Comparison of ENCODE assay signal across 16 cellular contexts in genomic region chr7:24847754-24848153, GRCh38.
DNase-seq lines count a peak whose midpoint lies in the region; ATAC-seq and TF ChIP-seq lines count a peak whose summit lies in the region.
"Had no signal": no experiment of that assay in that cellular context is flagged by ENCODE, and none has a peak within 500 bp of the region (broad histone marks: within the 10 kb centered on the region; RNA-seq: fewer than 3 reads in every experiment).

No MANE protein-coding gene starts in this region.

- H3F3A ChIP-seq in DOHH2 (ENCODE audit: control insufficient read depth, insufficient read depth) (peaks cover 57% of the 10 kb centered on the region), SU-DHL-6 (ENCODE audit: insufficient read depth) (peaks cover 68% of the 10 kb centered on the region)

- intact Hi-C loops in stomach (cut with DNase I; ENCODE audit: low total_unique reads), result no loop called here

- H3K4me3 ChIP-seq in DOHH2 (ENCODE audit: low read length), result peak overlapping the region; percentile 62
- no peak overlapping the region for H3K4me3 ChIP-seq in Karpas-422 (ENCODE audit: low read length)
- H3K4me3 ChIP-seq in SU-DHL-6 (ENCODE audit: insufficient read depth, low read length, poor library complexity, severe bottlenecking), result peak overlapping the region; percentile 21
- no peak overlapping the region for H3K4me3 ChIP-seq in stomach
- H3K4me3 ChIP-seq: GM23338 had no signal

- H2AFZ ChIP-seq in Karpas-422 (ENCODE audit: low read length), result no peak overlapping the region
- H2AFZ ChIP-seq in SU-DHL-6 (ENCODE audit: low read depth, low read length, severe bottlenecking), result peak overlapping the region; percentile 0
- H2AFZ ChIP-seq: GM23338 had no signal

- H4K20me1 ChIP-seq in DOHH2 (ENCODE audit: control insufficient read depth, insufficient read depth, low read depth, low read length) (no peaks in the 10 kb centered on the region), Karpas-422 (ENCODE audit: insufficient read depth, low read depth, low read length) (no peaks in the 10 kb centered on the region), SU-DHL-6 (ENCODE audit: low read depth, low read length) (no peaks in the 10 kb centered on the region)

- DNase-seq in Karpas-422, result no peak
- no peak for DNase-seq in stomach
- DNase-seq in UCSD-AML1 (lab: John Stamatoyannopoulos, UW; ENCODE audit: unreplicated experiment), result no peak
- DNase-seq in NCI-H128 (lab: John Stamatoyannopoulos, UW; ENCODE audit: unreplicated experiment), result no peak
- DNase-seq: 8988T; ACHN; C1 segment of cervical spinal cord; Calu3; CD4-positive, alpha-beta T cell; DMS 273 treated with DMSO at 0.1 percent for 48 hours; H7 had no signal

- H3K9me3 ChIP-seq in DOHH2 (ENCODE audit: control insufficient read depth, insufficient read depth, low read length) (no peaks in the 10 kb centered on the region), Karpas-422 (ENCODE audit: low read length) (no peaks in the 10 kb centered on the region), SU-DHL-6 (ENCODE audit: insufficient read depth, low read length) (no peaks in the 10 kb centered on the region), stomach (no peaks in the 10 kb centered on the region)

- no peaks in the 10 kb centered on the region for H3K9me2 ChIP-seq in DOHH2 (replicated peaks; ENCODE audit: control insufficient read depth, low read length)
- no peaks in the 10 kb centered on the region for H3K9me2 ChIP-seq in Karpas-422 (replicated peaks; ENCODE audit: insufficient read depth, low read length)
- no peaks in the 10 kb centered on the region for H3K9me2 ChIP-seq in SU-DHL-6 (replicated peaks; ENCODE audit: insufficient read depth, low read length)

- peaks cover 82% of the 10 kb centered on the region for H3K4me1 ChIP-seq in DOHH2 (ENCODE audit: control insufficient read depth, low read length)
- peaks cover 81% of the 10 kb centered on the region for H3K4me1 ChIP-seq in Karpas-422 (ENCODE audit: low read length)
- peaks cover 0 to 6% (median 2%) of the 10 kb centered on the region in 4 donors for H3K4me1 ChIP-seq in stomach

- peak overlapping the region; percentile 99 for H3K27ac ChIP-seq in DOHH2 (ENCODE audit: low read depth, low read length)
- H3K27ac ChIP-seq in Karpas-422 (ENCODE audit: low read length), result peak overlapping the region; percentile 99
- H3K27ac ChIP-seq in SU-DHL-6 (ENCODE audit: low read depth, low read length), result peak overlapping the region; percentile 94
- peak overlapping the region in 4 of 5 donors; percentile 0 to 36 (median 13) for H3K27ac ChIP-seq in stomach
- H3K27ac ChIP-seq: KMS-11 had no signal

- peaks cover 9% of the 10 kb centered on the region for H3K79me2 ChIP-seq in DOHH2 (ENCODE audit: control insufficient read depth, low read length)
- peaks cover 4% of the 10 kb centered on the region for H3K79me2 ChIP-seq in Karpas-422 (ENCODE audit: low read length)
- H3K79me2 ChIP-seq in SU-DHL-6 (ENCODE audit: insufficient read depth, low read length), result peaks cover 9% of the 10 kb centered on the region; the same call in 1 of the 2 replicates

- ATAC-seq in GM19328 (IDR thresholded peaks at IDR 0.05; ENCODE audit: unreplicated experiment), result no peak
- ATAC-seq: GM23338 had no signal

- no peak for TF ChIP-seq POLR2A in stomach (IDR thresholded peaks at IDR 0.05)

- WGBS in stomach, 5 donors, result 63 to 75% (median 69%) methylated on average over 6 of the region's 6 CpGs

- TF ChIP-seq EP300 in stomach (IDR thresholded peaks at IDR 0.05), result no peak

- peak overlapping the region; percentile 96 for H3K4me2 ChIP-seq in DOHH2 (ENCODE audit: low read length)
- H3K4me2 ChIP-seq in Karpas-422 (ENCODE audit: low read depth, low read length, poor library complexity, severe bottlenecking), result peak overlapping the region; percentile 79
- peak overlapping the region; percentile 85 for H3K4me2 ChIP-seq in SU-DHL-6 (ENCODE audit: low read depth, low read length, poor library complexity, severe bottlenecking)
- H3K4me2 ChIP-seq: GM23338, KMS-11 had no signal

- TF ChIP-seq CTCF in DOHH2 (IDR thresholded peaks at IDR 0.05; ENCODE audit: low read depth, low read length, poor library complexity, severe bottlenecking) (no peak), SU-DHL-6 (IDR thresholded peaks at IDR 0.05; ENCODE audit: insufficient read depth, low read length, poor library complexity, severe bottlenecking) (no peak), stomach (IDR thresholded peaks at IDR 0.05) (no peak)

- peaks cover 63% of the 10 kb centered on the region for H3K36me3 ChIP-seq in DOHH2 (ENCODE audit: control insufficient read depth, low read length)
- H3K36me3 ChIP-seq in Karpas-422 (ENCODE audit: insufficient read depth, low read length), result peaks cover 52% of the 10 kb centered on the region
- H3K36me3 ChIP-seq in SU-DHL-6 (ENCODE audit: low read length), result peaks cover 13% of the 10 kb centered on the region; the same call in 1 of the 2 replicates
- H3K36me3 ChIP-seq in stomach, result peaks cover 0 to 23% (median 0%) of the 10 kb centered on the region in 4 donors

- H3K27me3 ChIP-seq in DOHH2 (ENCODE audit: control insufficient read depth, low read length) (no peaks in the 10 kb centered on the region), Karpas-422 (ENCODE audit: low read length) (no peaks in the 10 kb centered on the region), SU-DHL-6 (ENCODE audit: low read length) (no peaks in the 10 kb centered on the region), stomach (no peaks in the 10 kb centered on the region)

- H3K9ac ChIP-seq in Karpas-422 (ENCODE audit: low read length) (peak overlapping the region; percentile 46), SU-DHL-6 (ENCODE audit: low read length) (peak overlapping the region; percentile 50)
- H3K9ac ChIP-seq: KMS-11 had no signal

Comparison
In these comparisons a context has a peak if more than half of its experiments do, and no peak if none do; other contexts are left out.
1. H3K27ac ChIP-seq: peak in every context shown above with its lines; median percentile 99 in DOHH2; 99 in Karpas-422; 94 in SU-DHL-6; 13 in stomach.
2. H3K4me3 ChIP-seq: peak in DOHH2 (single experiment) and SU-DHL-6 (single experiment); none in Karpas-422 (single experiment) and stomach (0 of 4).
3. Peak in every context shown above with its lines, with median percentiles within 50 percentile points of each other: H3K4me2 ChIP-seq.